14 cellular contexts compared by ENCODE assay signal in the genomic region with DNA sequence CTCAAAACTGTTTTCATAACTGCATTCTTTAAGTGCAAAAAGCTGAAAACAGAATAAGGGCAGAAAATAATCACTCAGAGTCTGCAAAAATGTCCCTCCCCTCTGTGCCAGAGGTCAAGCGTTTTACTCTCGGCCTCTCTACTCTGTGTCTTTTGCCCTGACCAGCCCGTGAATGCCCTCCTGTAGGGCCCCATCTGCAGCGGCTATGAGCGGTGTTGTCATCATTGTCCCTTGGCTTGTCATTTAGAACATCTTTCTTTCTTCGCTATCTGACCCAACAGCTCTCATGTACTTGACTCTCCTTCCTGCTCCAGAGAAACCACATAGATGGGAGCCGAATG. TPM values are rescaled to one million over a fixed set of nuclear protein-coding genes. Genes with fewer than 3 reads are reported as not detected.
DNase-seq lines count a peak whose midpoint lies in the region; ATAC-seq and TF ChIP-seq lines count a peak whose summit lies in the region.
"Had no signal": no experiment of that assay in that cellular context is flagged by ENCODE, and none has a peak within 500 bp of the region (broad histone marks: within the 10 kb centered on the region; RNA-seq: fewer than 3 reads in every experiment).

No MANE protein-coding gene starts in this region.

- H3K27ac ChIP-seq in CD4-positive, alpha-beta T cell (ENCODE audit: low read depth, low read length) = no peak overlapping the region
- peak overlapping the region in 4 of 8 donors; percentile 74 to 79 (median 78) for H3K27ac ChIP-seq in spleen

- peaks cover 14% of the 10 kb centered on the region for H3K36me3 Mint-ChIP-seq in activated CD4-positive, alpha-beta T cell treated with anti-CD3 and anti-CD28 coated beads for 36 hours (ENCODE audit: low read depth)
- H3K36me3 Mint-ChIP-seq in CD4-positive, alpha-beta T cell (ENCODE audit: low read depth) = peaks cover 37% of the 10 kb centered on the region
- H3K36me3 Mint-ChIP-seq in brain = no peaks in the 10 kb centered on the region
- H3K36me3 Mint-ChIP-seq in naive B cell = no peaks in the 10 kb centered on the region

- intact Hi-C loops in activated CD4-positive, alpha-beta T cell treated with anti-CD3 and anti-CD28 coated beads for 36 hours (cut with DNase I, micrococcal nuclease) = loop anchor here (1.0 to 10.0 kb wide), 11 partner anchors 20 to 361 kb away; a partner anchor contains a TSS
- intact Hi-C loops in CD4-positive, alpha-beta T cell (cut with DNase I, micrococcal nuclease) = loop anchor here (1.0 to 10.0 kb wide), 6 partner anchors 81 to 301 kb away; no protein-coding TSS in a partner anchor
- intact Hi-C loops in spleen (cut with DNase I; ENCODE audit: low total_unique reads) = loop anchor here (2.0 kb wide), 1 partner anchor 153 kb away; no protein-coding TSS in a partner anchor

- POLR2A ChIA-PET in activated CD4-positive, alpha-beta T cell treated with anti-CD3 and anti-CD28 coated beads for 36 hours (lab: Charles Lee) = interaction anchor here (1.0 to 1.6 kb wide), 3 partner anchors 17 to 180 kb away, joined by 3 to 8 read pairs (median 4); no protein-coding TSS in a partner anchor
- POLR2A ChIA-PET in CD4-positive, alpha-beta T cell (lab: Charles Lee) = interaction anchor here (0.8 to 2.0 kb wide), 6 partner anchors 20 to 301 kb away, joined by 3 to 18 read pairs (median 6); a partner anchor contains a TSS

- peaks cover 0 to 34% (median 0%) of the 10 kb centered on the region in 6 donors for H3K36me3 ChIP-seq in spleen
- H3K36me3 ChIP-seq: gastrocnemius medialis had no signal

- WGBS in spleen, 5 donors = 62 to 90% (median 76%) methylated on average over 7 of the region's 7 CpGs

- peaks cover 62% of the 10 kb centered on the region for H3K4me1 Mint-ChIP-seq in activated CD4-positive, alpha-beta T cell treated with anti-CD3 and anti-CD28 coated beads for 36 hours
- peaks cover 77% of the 10 kb centered on the region for H3K4me1 Mint-ChIP-seq in CD4-positive, alpha-beta T cell (ENCODE audit: low read depth)
- H3K4me1 Mint-ChIP-seq in brain (peaks cover 41% of the 10 kb centered on the region), naive B cell (peaks cover 53 to 78% (median 66%) of the 10 kb centered on the region in 3 donors)

- no peak for TF ChIP-seq CTCF in CD4-positive, alpha-beta T cell (IDR thresholded peaks at IDR 0.05)
- no peak for TF ChIP-seq CTCF in brain (conservative IDR thresholded peaks at IDR 0.05)
- no peak for TF ChIP-seq CTCF in spleen (IDR thresholded peaks at IDR 0.05 in 8 of 11, conservative IDR thresholded peaks at IDR 0.05 in 3 of 11)

- no peaks in the 10 kb centered on the region for H3K27me3 Mint-ChIP-seq in activated CD4-positive, alpha-beta T cell treated with anti-CD3 and anti-CD28 coated beads for 36 hours
- H3K27me3 Mint-ChIP-seq in CD4-positive, alpha-beta T cell = no peaks in the 10 kb centered on the region
- H3K27me3 Mint-ChIP-seq in brain = peaks cover 10% of the 10 kb centered on the region
- H3K27me3 Mint-ChIP-seq in naive B cell = no peaks in the 10 kb centered on the region
- H3K27me3 Mint-ChIP-seq: dendritic cell treated with granulocyte-macrophage colony-stimulating factor and Interleukin-4, amounts not matched to agents 40 ng/mL and 50 ng/mL, for 4 days; IgD-negative memory B cell; type B pancreatic cell had no signal

- no peak overlapping the region for H3K4me3 ChIP-seq in spleen
- H3K4me3 ChIP-seq: smooth muscle cell had no signal

- no peak overlapping the region for H3K4me3 Mint-ChIP-seq in activated CD4-positive, alpha-beta T cell treated with anti-CD3 and anti-CD28 coated beads for 36 hours
- H3K4me3 Mint-ChIP-seq in CD4-positive, alpha-beta T cell = peak overlapping the region; percentile 42
- H3K4me3 Mint-ChIP-seq in brain = peak overlapping the region in 4 of 5 experiments; percentile 5 to 61 (median 35)
- H3K4me3 Mint-ChIP-seq in naive B cell = peak overlapping the region in 2 of 8 donors; percentile 44 to 60
- H3K4me3 Mint-ChIP-seq: dendritic cell treated with granulocyte-macrophage colony-stimulating factor and Interleukin-4, amounts not matched to agents 40 ng/mL and 50 ng/mL, for 4 days had no signal

- no peak for DNase-seq in activated CD4-positive, alpha-beta T cell treated with anti-CD3 and anti-CD28 coated beads for 36 hours
- no peak for DNase-seq in activated CD4-positive, alpha-beta T cell treated with anti-CD3 and anti-CD28 coated beads, Interleukin-2, amount 50 U/mL, for 1 hour
- no peak for DNase-seq in CD4-positive, alpha-beta T cell
- DNase-seq in naive B cell (no peak), spleen (no peak), GDM1 (lab: John Stamatoyannopoulos, UW) (no peak)

- no peaks in the 10 kb centered on the region for H3K9me3 Mint-ChIP-seq in activated CD4-positive, alpha-beta T cell treated with anti-CD3 and anti-CD28 coated beads for 36 hours (ENCODE audit: low read depth)
- no peaks in the 10 kb centered on the region for H3K9me3 Mint-ChIP-seq in CD4-positive, alpha-beta T cell
- peaks cover 0 to 6% (median 0%) of the 10 kb centered on the region in 5 experiments for H3K9me3 Mint-ChIP-seq in brain
- no peaks in the 10 kb centered on the region for H3K9me3 Mint-ChIP-seq in naive B cell
- H3K9me3 Mint-ChIP-seq: CD8-positive, alpha-beta T cell; dendritic cell treated with granulocyte-macrophage colony-stimulating factor and Interleukin-4, amounts not matched to agents 40 ng/mL and 50 ng/mL, for 4 days; IgD-negative memory B cell had no signal

- H3K4me1 ChIP-seq in spleen = peaks cover 40 to 79% (median 63%) of the 10 kb centered on the region in 6 donors

- H3K27ac Mint-ChIP-seq in activated CD4-positive, alpha-beta T cell treated with anti-CD3 and anti-CD28 coated beads for 36 hours = peak overlapping the region; percentile 33
- H3K27ac Mint-ChIP-seq in CD4-positive, alpha-beta T cell = peak overlapping the region; percentile 68
- H3K27ac Mint-ChIP-seq in brain (peak overlapping the region in 1 of 5 experiments; percentile 61), naive B cell (peak overlapping the region in 4 of 6 donors; percentile 23 to 90 (median 74))
- H3K27ac Mint-ChIP-seq: dendritic cell treated with granulocyte-macrophage colony-stimulating factor and Interleukin-4, amounts not matched to agents 40 ng/mL and 50 ng/mL, for 4 days had no signal

- H3K27me3 ChIP-seq in CD4-positive, alpha-beta T cell (ENCODE audit: control insufficient read depth, insufficient read depth, low read length) = no peaks in the 10 kb centered on the region
- no peaks in the 10 kb centered on the region for H3K27me3 ChIP-seq in spleen (replicated peaks in 1 of 7)
- H3K27me3 ChIP-seq: gastrocnemius medialis had no signal

- no peak for TF ChIP-seq POLR2A in spleen (IDR thresholded peaks at IDR 0.05)

- CTCF ChIA-PET in activated CD4-positive, alpha-beta T cell treated with anti-CD3 and anti-CD28 coated beads for 36 hours (lab: Charles Lee) = interaction anchor here (0.6 to 8.5 kb wide), 40 partner anchors 8 to 306 kb away, joined by 3 to 80 read pairs (median 7); a partner anchor contains a TSS
- CTCF ChIA-PET in CD4-positive, alpha-beta T cell (lab: Charles Lee) = interaction anchor here (0.7 to 6.3 kb wide), 20 partner anchors 10 to 301 kb away, joined by 3 to 83 read pairs (median 8); a partner anchor contains a TSS

- no peaks in the 10 kb centered on the region for H3K9me3 ChIP-seq in CD4-positive, alpha-beta T cell (ENCODE audit: control insufficient read depth, low read length)
- no peaks in the 10 kb centered on the region for H3K9me3 ChIP-seq in spleen
- H3K9me3 ChIP-seq: gastrocnemius medialis had no signal

- ATAC-seq in activated CD4-positive, alpha-beta T cell treated with anti-CD3 and anti-CD28 coated beads for 36 hours = no peak
- ATAC-seq in CD4-positive, alpha-beta T cell (ENCODE audit: poor library complexity) = no peak
- ATAC-seq in naive B cell (ENCODE audit: low read depth in 2 of 2) = no peak
- ATAC-seq in GM19397 (IDR thresholded peaks at IDR 0.05; ENCODE audit: unreplicated experiment) = no peak

RNA-seq across cellular contexts. Expression of a gene that starts 21.7 kb away (rescaled TPM):
- 10 to 100 TPM; 17.0 to 17.4 TPM for total RNA-seq in activated CD4-positive, alpha-beta T cell treated with anti-CD3 and anti-CD28 coated beads for 36 hours
- total RNA-seq in CD4-positive, alpha-beta T cell = 10 to 100 TPM; 26.8 to 31.5 TPM
- 1.3 TPM for polyA plus RNA-seq in brain (ENCODE audit: insufficient read depth, low read depth, low replicate concordance)
- polyA plus RNA-seq in naive B cell (ENCODE audit: low read depth in 6 of 6) = 10 to 100 TPM; 12.1 to 20.9 (median 14.8) TPM
- total RNA-seq in spleen = 10 to 100 TPM; 44.4 to 92.7 (median 60.0) TPM
- polyA plus RNA-seq in spleen = 10 to 100 TPM; 14.5 to 29.7 (median 15.9) TPM
